ENCODE assay signal across 20 cellular contexts in genomic region chr1:184406454-184406853, GRCh38.
"Had no signal": no experiment of that assay in that cellular context is flagged by ENCODE, and none has a peak within 500 bp of the region (broad histone marks: within the 10 kb centered on the region; RNA-seq: fewer than 3 reads in every experiment).

No MANE protein-coding gene starts in this region.

- H3K27me3 ChIP-seq: breast epithelium, pancreas, tibial artery had no signal

- H3K36me3 ChIP-seq: breast epithelium, pancreas, tibial artery had no signal

- ATAC-seq: left lobe of liver; pancreas; right cardiac atrium; stimulated activated effector memory CD8-positive, alpha-beta T cell treated with anti-CD3 and anti-CD28 coated beads, Interleukin-12 subunit alpha, Interleukin-12 subunit beta, amount 100 ng/mL, for 72 hours; stimulated activated naive CD8-positive, alpha-beta T cell treated with anti-CD3 and anti-CD28 coated beads, Interleukin-15, amount 100 ng/mL, for 72 hours had no signal

- H3K27me3 Mint-ChIP-seq: activated naive CD8-positive, alpha-beta T cell treated with anti-CD3 and anti-CD28 coated beads for 36 hours; stimulated activated naive CD8-positive, alpha-beta T cell treated with anti-CD3 and anti-CD28 coated beads, Interleukin-15, amount 100 ng/mL, for 72 hours had no signal

- H3K36me3 Mint-ChIP-seq: activated CD4-positive, alpha-beta memory T cell treated with anti-CD3 and anti-CD28 coated beads for 36 hours; activated naive CD8-positive, alpha-beta T cell treated with anti-CD3 and anti-CD28 coated beads for 36 hours; stimulated activated effector memory CD8-positive, alpha-beta T cell treated with anti-CD3 and anti-CD28 coated beads, Interleukin-12 subunit alpha, Interleukin-12 subunit beta, amount 100 ng/mL, for 72 hours had no signal

- H3K4me3 ChIP-seq: breast epithelium, coronary artery, pancreas, tibial artery had no signal

- H3K4me1 Mint-ChIP-seq: activated naive CD8-positive, alpha-beta T cell treated with anti-CD3 and anti-CD28 coated beads for 36 hours; stimulated activated naive CD8-positive, alpha-beta T cell treated with anti-CD3 and anti-CD28 coated beads, Interleukin-15, amount 100 ng/mL, for 72 hours had no signal

- H3K27ac Mint-ChIP-seq: activated CD4-positive, alpha-beta memory T cell treated with anti-CD3 and anti-CD28 coated beads for 36 hours; activated naive CD8-positive, alpha-beta T cell treated with anti-CD3 and anti-CD28 coated beads for 36 hours; stimulated activated effector memory CD8-positive, alpha-beta T cell treated with anti-CD3 and anti-CD28 coated beads, Interleukin-12 subunit alpha, Interleukin-12 subunit beta, amount 100 ng/mL, for 72 hours; T-helper 1 cell treated with Interleukin-12 subunit alpha and Interleukin-12 subunit beta and Interleukin-4 antibody, amounts not matched to agents 30 μg/mL and 1 μg/mL, for 36 hours had no signal

- H3K4me3 Mint-ChIP-seq: activated CD4-positive, alpha-beta memory T cell treated with anti-CD3 and anti-CD28 coated beads for 36 hours; activated naive CD8-positive, alpha-beta T cell treated with anti-CD3 and anti-CD28 coated beads for 36 hours; nephron; stimulated activated effector memory CD8-positive, alpha-beta T cell treated with anti-CD3 and anti-CD28 coated beads, Interleukin-12 subunit alpha, Interleukin-12 subunit beta, amount 100 ng/mL, for 72 hours; stimulated activated naive CD8-positive, alpha-beta T cell treated with anti-CD3 and anti-CD28 coated beads, Interleukin-15, amount 100 ng/mL, for 72 hours; T-helper 1 cell treated with Interleukin-12 subunit alpha and Interleukin-12 subunit beta and Interleukin-4 antibody, amounts not matched to agents 30 μg/mL and 1 μg/mL, for 36 hours had no signal

- H3K9me3 Mint-ChIP-seq: activated CD4-positive, alpha-beta memory T cell treated with anti-CD3 and anti-CD28 coated beads for 36 hours; activated naive CD8-positive, alpha-beta T cell treated with anti-CD3 and anti-CD28 coated beads for 36 hours; nephron; stimulated activated effector memory CD8-positive, alpha-beta T cell treated with anti-CD3 and anti-CD28 coated beads, Interleukin-12 subunit alpha, Interleukin-12 subunit beta, amount 100 ng/mL, for 72 hours; stimulated activated naive CD8-positive, alpha-beta T cell treated with anti-CD3 and anti-CD28 coated beads, Interleukin-15, amount 100 ng/mL, for 72 hours; T-helper 1 cell treated with Interleukin-12 subunit alpha and Interleukin-12 subunit beta and Interleukin-4 antibody, amounts not matched to agents 30 μg/mL and 1 μg/mL, for 36 hours had no signal

- DNase-seq: activated CD4-positive, alpha-beta memory T cell treated with anti-CD3 and anti-CD28 coated beads for 36 hours; activated CD4-positive, alpha-beta T cell treated with anti-CD3 and anti-CD28 coated beads for 4 hours; activated CD4-positive, CD25-positive, alpha-beta regulatory T cell; activated naive CD4-positive, alpha-beta T cell treated with Interleukin-2 at 50 U/mL for 16 hours; activated naive CD8-positive, alpha-beta T cell treated with anti-CD3 and anti-CD28 coated beads for 36 hours; activated T-cell treated with anti-CD3 and anti-CD28 coated beads, Interleukin-2, amount 50 U/mL, for 48 hours; kidney; pancreas; right cardiac atrium; small intestine; stimulated activated CD4-positive, alpha-beta T cell treated with anti-CD3 and anti-CD28 coated beads, Interleukin-2, amount 100 ng/mL, for 24 hours; stimulated activated naive CD8-positive, alpha-beta T cell treated with anti-CD3 and anti-CD28 coated beads, Interleukin-15, amount 100 ng/mL, for 72 hours; tibial artery had no signal

- H3K9me3 ChIP-seq: breast epithelium, pancreas, tibial artery had no signal

- H3K27ac ChIP-seq: breast epithelium, coronary artery, epithelial cell of prostate, pancreas, tibial artery had no signal
